Comparison of ENCODE assay signal across 17 cellular contexts in the genomic region with DNA sequence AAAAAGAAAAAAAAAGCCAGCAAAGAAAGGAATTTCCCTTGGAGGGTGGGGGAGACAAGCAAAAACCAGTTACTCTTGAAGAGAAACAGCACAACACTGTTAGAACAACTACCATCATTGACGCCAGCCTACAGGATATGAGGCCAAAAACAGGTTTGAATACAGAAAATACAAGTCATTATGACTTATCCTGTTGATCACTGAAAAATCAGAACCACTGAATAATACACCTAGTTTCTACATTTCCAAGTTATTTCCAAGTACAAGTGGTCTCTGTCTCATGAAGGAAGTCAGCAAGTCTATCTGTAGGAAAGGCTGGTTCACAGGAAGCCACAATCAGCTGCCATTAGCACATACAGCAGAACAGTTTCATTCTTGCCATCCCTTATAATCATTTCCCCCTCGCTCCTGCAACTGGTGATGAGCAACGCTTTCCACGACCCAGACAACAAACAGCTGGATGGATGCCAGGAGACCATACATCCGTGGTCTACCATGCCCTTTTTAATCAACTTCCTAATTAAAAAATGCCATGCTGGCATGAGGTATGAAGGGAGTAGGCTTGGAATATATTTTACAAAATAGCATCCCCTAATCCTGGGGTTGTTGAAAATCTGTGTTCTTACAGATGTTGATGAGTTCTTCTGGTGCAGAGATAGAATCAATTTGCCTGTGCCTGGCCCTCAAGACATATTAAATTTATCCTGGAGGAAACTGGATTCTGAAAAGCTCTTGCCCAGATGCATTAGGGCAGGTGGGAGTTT. TPM values are rescaled to one million over a fixed set of nuclear protein-coding genes. Genes with fewer than 3 reads are reported as not detected.
DNase-seq lines count a peak whose midpoint lies in the region; ATAC-seq and TF ChIP-seq lines count a peak whose summit lies in the region.
"Had no signal": no experiment of that assay in that cellular context is flagged by ENCODE, and none has a peak within 500 bp of the region (broad histone marks: within the 10 kb centered on the region; RNA-seq: fewer than 3 reads in every experiment).

No MANE protein-coding gene starts in this region.

- ATAC-seq in GM19023 (IDR thresholded peaks at IDR 0.05; ENCODE audit: unreplicated experiment) (no peak), GM21786 (IDR thresholded peaks at IDR 0.05; ENCODE audit: unreplicated experiment) (no peak)

- no peak for TF ChIP-seq POLR2A in adrenal gland (IDR thresholded peaks at IDR 0.05)

- 57 to 70% (median 67%) methylated on average over 5 of the region's 5 CpGs for WGBS in adrenal gland, 4 donors

- intact Hi-C loops in adrenal gland (cut with DNase I), result no loop called here

- peak; percentile 4 for DNase-seq in NCI-H2196 (lab: John Stamatoyannopoulos, UW; ENCODE audit: unreplicated experiment)
- DNase-seq in NCI-H2196 treated with DMSO at 0.1 percent for 48 hours (lab: John Stamatoyannopoulos, UW; ENCODE audit: unreplicated experiment), result no peak
- peak; percentile 67 for DNase-seq in NCI-H2227 treated with DMSO at 0.1 percent for 48 hours (lab: John Stamatoyannopoulos, UW)
- peak in 1 of 61 donors; percentile 16 for DNase-seq in caudate nucleus (lab: John Stamatoyannopoulos, UW)
- no peak for DNase-seq in adrenal gland
- DNase-seq: CD4-positive, alpha-beta memory T cell; H7; KG1; NCI-H1048; NCI-H187 treated with DMSO at 0.1 percent for 48 hours; NCI-H524 had no signal

- H3K27me3 ChIP-seq in adrenal gland, result no peaks in the 10 kb centered on the region
- H3K27me3 ChIP-seq: SJSA1 had no signal

- no peaks in the 10 kb centered on the region for H3K36me3 ChIP-seq in adrenal gland (replicated peaks in 1 of 2)
- H3K36me3 ChIP-seq: SJSA1 had no signal

- H3K27ac ChIP-seq in caudate nucleus (ENCODE audit: low read depth, low read length) (peak overlapping the region; percentile 80), adrenal gland (no peak overlapping the region)
- H3K27ac ChIP-seq: RWPE1, SJSA1 had no signal

- TF ChIP-seq CTCF in adrenal gland (IDR thresholded peaks at IDR 0.05), result no peak

- no peaks in the 10 kb centered on the region for H3K9me3 ChIP-seq in adrenal gland (replicated peaks in 1 of 3)
- H3K9me3 ChIP-seq: SJSA1 had no signal

- H3K4me1 ChIP-seq in adrenal gland (replicated peaks in 1 of 2), result no peaks in the 10 kb centered on the region
- H3K4me1 ChIP-seq: SJSA1 had no signal

- H3K4me3 ChIP-seq in adrenal gland, result no peak overlapping the region
- H3K4me3 ChIP-seq: SJSA1 had no signal

RNA-seq across cellular contexts. Expression of a gene that starts 10.4 kb away (rescaled TPM):
- 1 to 10 TPM in 3 of 8 donors, under 1 TPM in 1, not detected in 4; 0.53 to 4.5 (median 3.7) TPM for total RNA-seq in adrenal gland
- polyA plus RNA-seq in adrenal gland, result 10 to 100 TPM in 1 of 3 donors, 1 to 10 TPM in 2; 2.8 to 14.2 (median 2.8) TPM
- total RNA-seq: CD4-positive, alpha-beta memory T cell; Daoy; H7; M059J had no signal
- polyA plus RNA-seq: CD4-positive, alpha-beta memory T cell had no signal

Comparison
In these comparisons a context has a peak if more than half of its experiments do, and no peak if none do; other contexts are left out.
1. DNase-seq: peak in NCI-H2196 (single experiment) and NCI-H2227 treated with DMSO at 0.1 percent for 48 hours (single experiment); none in NCI-H2196 treated with DMSO at 0.1 percent for 48 hours (single experiment) and adrenal gland (0 of 7).